In the genomic region with DNA sequence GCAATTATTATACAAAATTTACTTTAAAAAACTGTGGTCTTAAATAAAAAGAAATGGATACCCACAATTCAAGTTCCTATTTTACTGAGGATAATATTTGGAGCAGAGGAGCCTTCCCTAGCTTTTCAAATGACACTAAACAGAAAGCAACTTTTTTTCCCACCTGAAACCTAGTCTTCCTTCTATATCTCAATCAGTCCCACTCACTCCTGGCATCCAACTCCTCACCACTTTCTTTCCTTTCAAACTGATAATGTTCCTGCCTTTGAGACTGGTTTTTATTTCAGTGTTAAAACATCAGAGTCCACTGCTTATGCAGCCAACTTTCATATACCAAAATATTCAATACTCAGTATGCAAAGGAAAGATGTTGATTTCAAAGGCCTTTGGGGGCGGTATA, we compare ENCODE assay signal across 22 cellular contexts.
DNase-seq lines count a peak whose midpoint lies in the region; ATAC-seq, FAIRE-seq and TF ChIP-seq lines count a peak whose summit lies in the region.
"Had no signal": no experiment of that assay in that cellular context is flagged by ENCODE, and none has a peak within 500 bp of the region (broad histone marks: within the 10 kb centered on the region; RNA-seq: fewer than 3 reads in every experiment).

No MANE protein-coding gene starts in this region.

- H2AFZ ChIP-seq in GM23338 (no peak overlapping the region), H1 (ENCODE audit: low read length) (no peak overlapping the region)

- H3K9me3 Mint-ChIP-seq in GM23338 (0 out of 3 replicates have a peak, but pooled peaks cover 3% of the 10 kb centered on the region), neural crest cell (no peaks in the 10 kb centered on the region)
- no peaks in the 10 kb centered on the region for H3K9me3 Mint-ChIP-seq in activated T-cell treated with anti-CD3 and anti-CD28 coated beads, Interleukin-2, amount 50 U/mL, for 72 hours
- H3K9me3 Mint-ChIP-seq: CD4-positive, alpha-beta memory T cell had no signal

- H4K20me1 ChIP-seq in GM23338 (replicated peaks; ENCODE audit: insufficient read depth) (no peaks in the 10 kb centered on the region), H1 (replicated peaks in 1 of 2; ENCODE audit: control insufficient read depth in 1 of 2, insufficient read depth in 2 of 2, low read length in 2 of 2) (no peaks in the 10 kb centered on the region)
- H4K20me1 ChIP-seq: BLaER1 had no signal

- TF ChIP-seq CTCF in BE2C (IDR thresholded peaks at IDR 0.05; ENCODE audit: low read depth, low read length) (no peak), GM23338 (conservative IDR thresholded peaks at IDR 0.05; ENCODE audit: low read depth in 2 of 2) (no peak), H1 (IDR thresholded peaks at IDR 0.05; ENCODE audit: control extremely low read depth in 1 of 3, insufficient read depth in 1 of 3, low read depth in 1 of 3, low read length in 3 of 3) (no peak), neural crest cell (conservative IDR thresholded peaks at IDR 0.05) (no peak)

- H3K79me2 ChIP-seq in GM23338 (replicated peaks; ENCODE audit: insufficient read depth), result no peaks in the 10 kb centered on the region
- no peaks in the 10 kb centered on the region for H3K79me2 ChIP-seq in H1 (ENCODE audit: control insufficient read depth in 1 of 2, insufficient read depth in 2 of 2, low read length in 2 of 2)

- H3K9ac ChIP-seq in H1 (replicated peaks in 1 of 4; ENCODE audit: extremely low read depth in 1 of 4, low read depth in 3 of 4, low read length in 3 of 4), result no peak overlapping the region
- H3K9ac ChIP-seq: BLaER1, KMS-11 had no signal

- H2BK12ac ChIP-seq in H1 (ENCODE audit: low read depth, low read length), result no peak overlapping the region

- no peak overlapping the region for H2BK20ac ChIP-seq in H1 (ENCODE audit: low read length)

- H2BK5ac ChIP-seq in H1 (ENCODE audit: low read depth, low read length), result no peak overlapping the region

- H3K27me3 Mint-ChIP-seq in GM23338 (ENCODE audit: insufficient read depth, low read depth, poor library complexity), result peaks cover 2% of the 10 kb centered on the region
- no peaks in the 10 kb centered on the region for H3K27me3 Mint-ChIP-seq in neural crest cell (ENCODE audit: low read depth)
- H3K27me3 Mint-ChIP-seq in activated T-cell treated with anti-CD3 and anti-CD28 coated beads, Interleukin-2, amount 50 U/mL, for 72 hours (ENCODE audit: low read depth), result peaks cover 18% of the 10 kb centered on the region

- no peak overlapping the region for H3K56ac ChIP-seq in H1 (replicated peaks; ENCODE audit: insufficient read length, low read depth, low read length)

- no peak overlapping the region for H4K8ac ChIP-seq in H1 (ENCODE audit: extremely low read depth, insufficient read depth, low read length)

- no peaks in the 10 kb centered on the region for H3F3A ChIP-seq in GM23338 (replicated peaks; ENCODE audit: low read depth)

- WGBS in H1 (ENCODE audit: extremely low coverage in 1 of 2, insufficient coverage in 1 of 2, insufficient read length in 1 of 2, insufficient replicate concordance in 2 of 2, low coverage in 1 of 2, low lambda C conversion rate in 2 of 2, missing lambda C conversion rate in 1 of 2), 2 experiments, result 7% methylated on average over 1 of the region's 1 CpG; no CpG with 5 or more reads in 1 of the 2 experiments

- H3K23ac ChIP-seq in H1 (ENCODE audit: insufficient read length), result no peak overlapping the region

- POLR2A ChIA-PET in H1 (lab: Charles Lee; ENCODE audit: partially characterized antibody), result no interaction called here

- H2BK120ac ChIP-seq in H1 (replicated peaks; ENCODE audit: low read depth, low read length), result no peak overlapping the region

- CTCF ChIA-PET in H1 (lab: Charles Lee; ENCODE audit: partially characterized antibody), result no interaction called here

- H3K4me3 Mint-ChIP-seq in GM23338 (peak overlapping the region; percentile 65; the same call in 2 of the 3 replicates), neural crest cell (no peak overlapping the region)
- no peak overlapping the region for H3K4me3 Mint-ChIP-seq in activated T-cell treated with anti-CD3 and anti-CD28 coated beads, Interleukin-2, amount 50 U/mL, for 72 hours
- H3K4me3 Mint-ChIP-seq: CD4-positive, alpha-beta memory T cell had no signal

- H3K27ac Mint-ChIP-seq in GM23338, result peak overlapping the region; percentile 77; the same call in 1 of the 2 replicates
- peak overlapping the region; percentile 90 for H3K27ac Mint-ChIP-seq in neural crest cell (ENCODE audit: unreplicated experiment)
- H3K27ac Mint-ChIP-seq in activated T-cell treated with anti-CD3 and anti-CD28 coated beads, Interleukin-2, amount 50 U/mL, for 72 hours, result no peak overlapping the region
- H3K27ac Mint-ChIP-seq: CD4-positive, alpha-beta memory T cell had no signal

- no peak overlapping the region for H4K91ac ChIP-seq in H1 (replicated peaks; ENCODE audit: insufficient read length, low read length)

- H3K4me3 ChIP-seq in BE2C (ENCODE audit: low read depth, low read length) (peak overlapping the region; percentile 44; the same call in 1 of the 2 replicates), GM23338 (peak overlapping the region; percentile 47), H1 (ENCODE audit: extremely low read depth in 1 of 4, insufficient read depth in 2 of 4, low read depth in 3 of 4, low read length in 4 of 4) (peak overlapping the region in 1 of 4 experiments; percentile 46; a peak in 2 of 8 replicates)
- H3K4me3 ChIP-seq: BLaER1 had no signal

- H3K27me3 ChIP-seq in BE2C, result no peaks in the 10 kb centered on the region
- peaks cover 21% of the 10 kb centered on the region for H3K27me3 ChIP-seq in GM23338 (ENCODE audit: insufficient read depth)
- H3K27me3 ChIP-seq in H1 (replicated peaks in 1 of 4; ENCODE audit: control insufficient read depth in 3 of 4, extremely low read depth in 1 of 4, insufficient read depth in 3 of 4, low read length in 3 of 4), result 0 out of 7 replicates have a peak, but pooled peaks cover 0 to 3% (median 0%) of the 10 kb centered on the region in 4 experiments
- H3K27me3 ChIP-seq: BLaER1 had no signal

- H3K18ac ChIP-seq in H1 (ENCODE audit: extremely low read depth, low read length), result no peak overlapping the region

- H3K4me2 ChIP-seq in GM23338 (peak overlapping the region; percentile 80), H1 (ENCODE audit: insufficient read depth in 1 of 2, low read depth in 2 of 2, low read length in 2 of 2) (peak overlapping the region; percentile 54 to 69; a peak in 3 of 4 replicates)
- H3K4me2 ChIP-seq: BLaER1, KMS-11 had no signal

- no peak for TF ChIP-seq POLR2A in H1 (IDR thresholded peaks at IDR 0.05; ENCODE audit: control extremely low read depth in 1 of 2, low read depth in 2 of 2, low read length in 2 of 2)

- H3K4me1 ChIP-seq in BE2C (peaks cover 3% of the 10 kb centered on the region), GM23338 (ENCODE audit: insufficient read depth) (peaks cover 55% of the 10 kb centered on the region), H1 (replicated peaks in 1 of 4; ENCODE audit: control insufficient read depth in 3 of 4, insufficient read depth in 4 of 4, low read length in 3 of 4) (peaks cover 0 to 12% (median 8%) of the 10 kb centered on the region in 4 experiments; a peak in 6 of 7 replicates)
- H3K4me1 ChIP-seq: BLaER1, Caco-2 had no signal

- no peaks in the 10 kb centered on the region for H3K9me2 ChIP-seq in GM23338 (ENCODE audit: insufficient read depth)

- H3K36me3 ChIP-seq in BE2C, result no peaks in the 10 kb centered on the region
- no peaks in the 10 kb centered on the region for H3K36me3 ChIP-seq in GM23338 (ENCODE audit: insufficient read depth)
- no peaks in the 10 kb centered on the region for H3K36me3 ChIP-seq in H1 (ENCODE audit: control insufficient read depth in 2 of 4, insufficient read depth in 4 of 4, low read length in 3 of 4)
- H3K36me3 ChIP-seq: BLaER1 had no signal

- no peaks in the 10 kb centered on the region; the same call in 1 of the 2 replicates for H3K23me2 ChIP-seq in H1 (ENCODE audit: low read depth, low read length)

- H2BK15ac ChIP-seq in H1 (ENCODE audit: low read length), result no peak overlapping the region

- no peak for TF ChIP-seq RAD21 in H1 (IDR thresholded peaks at IDR 0.05 in 1 of 2, conservative IDR thresholded peaks at IDR 0.05 in 1 of 2; ENCODE audit: low read depth in 2 of 2, low read length in 2 of 2)

- no peak for FAIRE-seq in H1 (lab: Jason Lieb, UNC)
- FAIRE-seq: G401.6, GM12892, GM18507, GM19239, H54 had no signal

- H3K4ac ChIP-seq in H1 (replicated peaks; ENCODE audit: insufficient read length, low read depth, low read length), result no peak overlapping the region

- no peak for DNase-seq in BE2C
- peak; percentile 11 for DNase-seq in GM23338 (ENCODE audit: low spot score)
- DNase-seq in H1 (ENCODE audit: low read depth in 1 of 2, low spot score in 2 of 2), result no peak
- no peak for DNase-seq in neural crest cell (ENCODE audit: low read depth, low spot score)
- DNase-seq in activated T-cell treated with anti-CD3 and anti-CD28 coated beads, Interleukin-2, amount 50 U/mL, for 72 hours, result no peak
- DNase-seq: Caco-2; CD4-positive, alpha-beta memory T cell; DMS 273 treated with DMSO at 0.1 percent for 48 hours; IMR-90; NCI-H2171 treated with DMSO at 0.1 percent for 48 hours; NCI-H82; Right ventricle myocardium superior had no signal

- H4K5ac ChIP-seq in H1 (ENCODE audit: insufficient read length, low read depth, low read length), result no peak overlapping the region

- no peak overlapping the region for H3K14ac ChIP-seq in H1 (ENCODE audit: insufficient read length)

- H3K36me3 Mint-ChIP-seq in GM23338 (ENCODE audit: low read depth) (0 out of 3 replicates have a peak, but pooled peaks cover 3% of the 10 kb centered on the region), neural crest cell (ENCODE audit: low read depth) (no peaks in the 10 kb centered on the region)
- no peaks in the 10 kb centered on the region for H3K36me3 Mint-ChIP-seq in activated T-cell treated with anti-CD3 and anti-CD28 coated beads, Interleukin-2, amount 50 U/mL, for 72 hours (ENCODE audit: insufficient read depth in 2 of 2)
- H3K36me3 Mint-ChIP-seq: CD4-positive, alpha-beta memory T cell had no signal

- no peaks in the 10 kb centered on the region for H3K9me3 ChIP-seq in BE2C
- no peaks in the 10 kb centered on the region for H3K9me3 ChIP-seq in H1 (ENCODE audit: insufficient read depth in 2 of 2, low read depth in 1 of 2, low read length in 1 of 2)
- H3K9me3 ChIP-seq: BLaER1, Caco-2 had no signal

- ATAC-seq in GM23338 (peak; percentile 66), GM18873 (IDR thresholded peaks at IDR 0.05; ENCODE audit: low FRiP score, unreplicated experiment) (no peak), HG02571 (IDR thresholded peaks at IDR 0.05; ENCODE audit: unreplicated experiment) (no peak)
- ATAC-seq in activated T-cell treated with anti-CD3 and anti-CD28 coated beads, Interleukin-2, amount 50 U/mL, for 72 hours (replicated peaks in 1 of 2), result no peak

- no peak for TF ChIP-seq EP300 in H1 (IDR thresholded peaks at IDR 0.05; ENCODE audit: borderline replicate concordance in 1 of 2, low read depth in 2 of 2, low read length in 2 of 2)

- H3K79me1 ChIP-seq in H1 (ENCODE audit: low read depth, low read length), result no peaks in the 10 kb centered on the region

- H3K4me1 Mint-ChIP-seq in GM23338, result peaks cover 57% of the 10 kb centered on the region
- peaks cover 45% of the 10 kb centered on the region for H3K4me1 Mint-ChIP-seq in neural crest cell
- peaks cover 6% of the 10 kb centered on the region for H3K4me1 Mint-ChIP-seq in activated T-cell treated with anti-CD3 and anti-CD28 coated beads, Interleukin-2, amount 50 U/mL, for 72 hours (ENCODE audit: low read depth)
- H3K4me1 Mint-ChIP-seq: CD4-positive, alpha-beta memory T cell had no signal

- H3K27ac ChIP-seq in GM23338 (ENCODE audit: low read depth), result no peak overlapping the region
- H3K27ac ChIP-seq in H1 (ENCODE audit: low read depth, low read length), result no peak overlapping the region
- H3K27ac ChIP-seq: BLaER1, HL-60, KMS-11 had no signal

- no peak overlapping the region for H2AK5ac ChIP-seq in H1 (ENCODE audit: low read depth, low read length)
